5 cellular contexts compared by ENCODE assay signal in the genomic region with DNA sequence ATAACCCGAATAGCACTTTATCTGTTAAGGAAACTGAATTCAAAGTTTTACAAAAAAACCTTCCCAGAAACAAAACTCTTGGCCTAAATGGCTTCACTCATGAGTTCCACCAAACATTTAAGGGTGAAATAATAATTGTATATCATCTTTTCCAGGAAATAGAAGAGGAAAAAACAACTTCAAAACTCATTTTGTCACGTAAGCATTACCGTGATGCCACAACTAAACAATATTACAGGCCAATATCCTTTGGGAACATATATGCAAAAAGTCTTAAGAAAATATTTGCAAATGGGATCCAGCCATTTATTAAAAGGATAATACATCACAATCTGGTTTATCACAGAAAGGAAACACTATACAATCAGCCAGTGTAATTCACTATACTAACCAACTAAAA.
"Had no signal": no experiment of that assay in that cellular context is flagged by ENCODE, and none has a peak within 500 bp of the region (broad histone marks: within the 10 kb centered on the region; RNA-seq: fewer than 3 reads in every experiment).

No MANE protein-coding gene starts in this region.

- ATAC-seq: GM23338 had no signal

- H3K9ac ChIP-seq: KMS-11 had no signal

- H3K4me3 Mint-ChIP-seq: GM23338, H9 had no signal

- H3K27ac Mint-ChIP-seq: GM23338, H9 had no signal

- H3K4me2 ChIP-seq: GM23338, KMS-11 had no signal

- H3K27ac ChIP-seq: KMS-11 had no signal

- DNase-seq: H9, HCEC 1CT, KBM-7 had no signal

- H3K9me3 Mint-ChIP-seq: GM23338 had no signal

- H2AFZ ChIP-seq: GM23338 had no signal

- H3K4me1 Mint-ChIP-seq: GM23338, H9 had no signal

- H3K4me3 ChIP-seq: GM23338 had no signal
